Comparison of ENCODE assay signal across 16 cellular contexts in the genomic region with DNA sequence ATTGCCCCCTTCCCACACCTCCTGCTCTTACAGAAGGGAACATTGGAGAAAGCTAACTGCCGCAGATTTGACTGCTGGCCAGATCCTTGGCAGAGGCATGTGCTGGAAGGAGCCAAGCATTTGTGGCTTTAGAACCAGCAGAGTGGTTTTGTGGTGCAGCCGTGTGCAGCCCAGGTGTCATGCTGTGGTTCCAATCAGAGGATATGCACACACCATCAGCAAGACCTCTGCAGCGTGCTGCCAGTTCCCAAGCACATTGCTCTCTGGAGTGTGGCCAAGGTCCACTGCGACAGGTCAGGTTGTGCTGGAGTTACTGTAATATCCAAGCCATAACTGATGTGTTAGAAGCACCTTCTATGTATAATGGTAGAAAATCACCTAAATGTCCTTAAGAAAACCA.
DNase-seq lines count a peak whose midpoint lies in the region; ATAC-seq and TF ChIP-seq lines count a peak whose summit lies in the region.
"Had no signal": no experiment of that assay in that cellular context is flagged by ENCODE, and none has a peak within 500 bp of the region (broad histone marks: within the 10 kb centered on the region; RNA-seq: fewer than 3 reads in every experiment).

No MANE protein-coding gene starts in this region.

- no peak overlapping the region for H3K27ac Mint-ChIP-seq in activated CD4-positive, alpha-beta T cell treated with anti-CD3 and anti-CD28 coated beads for 36 hours
- H3K27ac Mint-ChIP-seq: activated T-helper 17 cell treated with anti-CD3 and anti-CD28 coated beads, Interleukin-2, amount 50 U/mL, for 72 hours; naive thymus-derived CD4-positive, alpha-beta T cell had no signal

- H3K9me3 Mint-ChIP-seq in activated CD4-positive, alpha-beta T cell treated with anti-CD3 and anti-CD28 coated beads for 36 hours (ENCODE audit: low read depth) = no peaks in the 10 kb centered on the region
- H3K9me3 Mint-ChIP-seq: activated T-helper 17 cell treated with anti-CD3 and anti-CD28 coated beads, Interleukin-2, amount 50 U/mL, for 72 hours; naive thymus-derived CD4-positive, alpha-beta T cell had no signal

- no peak overlapping the region for H3K4me3 ChIP-seq in astrocyte of the cerebellum (ENCODE audit: low read depth, low read length)
- no peak overlapping the region for H3K4me3 ChIP-seq in lower lobe of right lung
- H3K4me3 ChIP-seq: adrenal gland, pancreas, spleen, suprapubic skin had no signal

- H3K36me3 ChIP-seq in lower lobe of right lung = no peaks in the 10 kb centered on the region
- H3K36me3 ChIP-seq: adrenal gland, pancreas, spleen, suprapubic skin had no signal

- H3K4me1 ChIP-seq in lower lobe of right lung = no peaks in the 10 kb centered on the region
- H3K4me1 ChIP-seq: adrenal gland, pancreas, spleen had no signal

- CTCF ChIA-PET in activated CD4-positive, alpha-beta T cell treated with anti-CD3 and anti-CD28 coated beads for 36 hours (lab: Charles Lee) = no interaction called here

- TF ChIP-seq CTCF in astrocyte of the cerebellum (IDR thresholded peaks at IDR 0.05; ENCODE audit: low read depth, low read length, missing control alignments) (no peak), lower lobe of right lung (IDR thresholded peaks at IDR 0.05) (no peak)

- no peaks in the 10 kb centered on the region for H3K36me3 Mint-ChIP-seq in activated CD4-positive, alpha-beta T cell treated with anti-CD3 and anti-CD28 coated beads for 36 hours (ENCODE audit: low read depth)
- H3K36me3 Mint-ChIP-seq: naive thymus-derived CD4-positive, alpha-beta T cell had no signal

- H3K27me3 ChIP-seq in lower lobe of right lung (ENCODE audit: low read depth) = no peaks in the 10 kb centered on the region
- H3K27me3 ChIP-seq: adrenal gland, pancreas, suprapubic skin had no signal

- POLR2A ChIA-PET in activated CD4-positive, alpha-beta T cell treated with anti-CD3 and anti-CD28 coated beads for 36 hours (lab: Charles Lee) = no interaction called here

- no peak overlapping the region for H3K27ac ChIP-seq in lower lobe of right lung
- H3K27ac ChIP-seq: adrenal gland, pancreas, spleen, suprapubic skin had no signal

- in situ Hi-C loops in G401 (cut with HindIII; ENCODE audit: low sequenced_read_pairs) (no loop called here), astrocyte of the cerebellum (cut with HindIII; ENCODE audit: low sequenced_read_pairs) (no loop called here)

- intact Hi-C loops in lower lobe of right lung (cut with DNase I) = no loop called here
- intact Hi-C loops in activated CD4-positive, alpha-beta T cell treated with anti-CD3 and anti-CD28 coated beads for 36 hours (cut with DNase I, micrococcal nuclease) = no loop called here

- H3K4me3 Mint-ChIP-seq in activated CD4-positive, alpha-beta T cell treated with anti-CD3 and anti-CD28 coated beads for 36 hours = no peak overlapping the region
- H3K4me3 Mint-ChIP-seq: activated T-helper 17 cell treated with anti-CD3 and anti-CD28 coated beads, Interleukin-2, amount 50 U/mL, for 72 hours; naive thymus-derived CD4-positive, alpha-beta T cell had no signal

- DNase-seq in G401 (ENCODE audit: low spot score) = peak; percentile 68
- DNase-seq in NCI-H1092 treated with DMSO at 0.1 percent for 48 hours (lab: John Stamatoyannopoulos, UW) = peak; percentile 86
- peak; percentile 79 for DNase-seq in astrocyte of the cerebellum (ENCODE audit: low read depth)
- peak; percentile 39 for DNase-seq in lower lobe of right lung
- DNase-seq in activated CD4-positive, alpha-beta T cell treated with anti-CD3 and anti-CD28 coated beads for 36 hours = no peak
- DNase-seq in cortex of kidney (lab: John Stamatoyannopoulos, UW) = no peak
- no peak for DNase-seq in activated effector memory CD4-positive, alpha-beta T cell treated with anti-CD3 and anti-CD28 coated beads, Interleukin-2, amount 50 U/mL, for 16 hours
- DNase-seq: activated CD4-positive, CD25-positive, alpha-beta regulatory T cell treated with anti-CD3 and anti-CD28 coated beads, Interleukin-2, amount 50 U/mL, for 72 hours; adrenal gland; naive thymus-derived CD4-positive, alpha-beta T cell; NCI-H2171; NCI-H774; spleen had no signal

- no peaks in the 10 kb centered on the region for H3K4me1 Mint-ChIP-seq in activated CD4-positive, alpha-beta T cell treated with anti-CD3 and anti-CD28 coated beads for 36 hours
- H3K4me1 Mint-ChIP-seq: activated T-helper 17 cell treated with anti-CD3 and anti-CD28 coated beads, Interleukin-2, amount 50 U/mL, for 72 hours; naive thymus-derived CD4-positive, alpha-beta T cell had no signal

- no peaks in the 10 kb centered on the region for H3K9me3 ChIP-seq in lower lobe of right lung
- H3K9me3 ChIP-seq: adrenal gland, pancreas, spleen, suprapubic skin had no signal

- ATAC-seq in lower lobe of right lung = peak in 1 of 2 donors; percentile 37
- ATAC-seq in activated CD4-positive, alpha-beta T cell treated with anti-CD3 and anti-CD28 coated beads for 36 hours = no peak
- ATAC-seq: activated T-helper 17 cell treated with anti-CD3 and anti-CD28 coated beads, Interleukin-2, amount 50 U/mL, for 72 hours; naive thymus-derived CD4-positive, alpha-beta T cell; pancreas had no signal

- peaks cover 4% of the 10 kb centered on the region for H3K27me3 Mint-ChIP-seq in activated CD4-positive, alpha-beta T cell treated with anti-CD3 and anti-CD28 coated beads for 36 hours

Comparison
In these comparisons a context has a peak if more than half of its experiments do, and no peak if none do; other contexts are left out.
1. DNase-seq: peak in G401 (single experiment), NCI-H1092 treated with DMSO at 0.1 percent for 48 hours (single experiment), astrocyte of the cerebellum (single experiment) and lower lobe of right lung (single experiment); none in activated CD4-positive, alpha-beta T cell treated with anti-CD3 and anti-CD28 coated beads for 36 hours (single experiment), cortex of kidney (single experiment) and activated effector memory CD4-positive, alpha-beta T cell treated with anti-CD3 and anti-CD28 coated beads, Interleukin-2, amount 50 U/mL, for 16 hours (single experiment).